8 cellular contexts compared by ENCODE assay signal in genomic region chr4:1248262-1249147, GRCh38.
A peak's percentile ranks its signal among the peaks of the same experiment; 100 is the strongest.
DNase-seq lines count a peak whose midpoint lies in the region; ATAC-seq and TF ChIP-seq lines count a peak whose summit lies in the region.

Gene CTBP1, minus strand, starts transcription at chr4:1249130. Its CDS starts 7,799 bp downstream, at chr4:1241331.

- H3K27ac Mint-ChIP-seq in memory B cell, result peak within 1 kb of the TSS; percentile 97

- H3K27ac ChIP-seq in C4-2B, result peak within 1 kb of the TSS; percentile 98
- peak within 1 kb of the TSS; percentile 94 for H3K27ac ChIP-seq in effector memory CD4-positive, alpha-beta T cell (ENCODE audit: insufficient read depth, low read length, poor library complexity, severe bottlenecking)

- H3K27me3 ChIP-seq in effector memory CD4-positive, alpha-beta T cell (replicated peaks; ENCODE audit: control insufficient read depth, insufficient read depth, low read length, poor library complexity, severe bottlenecking), result no peaks in the 10 kb centered on the region

- H3K36me3 Mint-ChIP-seq in memory B cell, result peaks cover 9% of the 10 kb centered on the region

- H3K27me3 Mint-ChIP-seq in memory B cell, result no peaks in the 10 kb centered on the region

- no peak for TF ChIP-seq CTCF in C4-2B (conservative IDR thresholded peaks at IDR 0.05)

- H3K36me3 ChIP-seq in effector memory CD4-positive, alpha-beta T cell (ENCODE audit: control insufficient read depth, insufficient read depth, low read length), result no peaks in the 10 kb centered on the region

- ATAC-seq in GM19372 (IDR thresholded peaks at IDR 0.05; ENCODE audit: low read depth, unreplicated experiment) (peak; percentile 46), HG03521 (IDR thresholded peaks at IDR 0.05; ENCODE audit: unreplicated experiment) (peak; percentile 42), memory B cell (ENCODE audit: low read depth) (peak; percentile 48)

- peak within 1 kb of the TSS; percentile 82 for H3K4me3 ChIP-seq in effector memory CD4-positive, alpha-beta T cell (ENCODE audit: insufficient read depth, low read depth, low read length, poor library complexity, severe bottlenecking)

- peak within 1 kb of the TSS; percentile 93 for H3K4me3 Mint-ChIP-seq in memory B cell

- peaks cover 49% of the 10 kb centered on the region for H3K4me1 Mint-ChIP-seq in memory B cell

- peaks cover 64% of the 10 kb centered on the region for H3K4me1 ChIP-seq in effector memory CD4-positive, alpha-beta T cell (ENCODE audit: control insufficient read depth, insufficient read depth, low read length, poor library complexity, severe bottlenecking)

- DNase-seq in NCI-H748 treated with DMSO at 0.1 percent for 48 hours (lab: John Stamatoyannopoulos, UW), result peak; percentile 0
- peak; percentile 42 to 77 for DNase-seq in activated CD8-positive, alpha-beta memory T cell treated with anti-CD3 and anti-CD28 coated beads for 1 hour (ENCODE audit: extremely low read depth in 1 of 2, low read depth in 1 of 2)
- peak; percentile 75 to 77 (median 76) for DNase-seq in effector memory CD4-positive, alpha-beta T cell
- DNase-seq in memory B cell (ENCODE audit: low spot score in 2 of 2), result peak; percentile 90 to 93
- DNase-seq in stimulated activated CD8-positive, alpha-beta memory T cell treated with anti-CD3 and anti-CD28 coated beads, Interleukin-12 subunit alpha, Interleukin-12 subunit beta, amount 100 ng/mL, for 24 hours (ENCODE audit: extremely low read depth), result peak; percentile 52

- H3K9me3 ChIP-seq in effector memory CD4-positive, alpha-beta T cell (ENCODE audit: control insufficient read depth, low read length), result no peaks in the 10 kb centered on the region

- no peaks in the 10 kb centered on the region for H3K9me3 Mint-ChIP-seq in memory B cell

Comparison
In these comparisons a context has a peak if more than half of its experiments do, and no peak if none do; other contexts are left out.
1. Peak in every context shown above with its lines: DNase-seq, ATAC-seq, H3K4me3 ChIP-seq and H3K27ac ChIP-seq.
2. DNase-seq: peak in every context shown above with its lines; median percentile 92 in memory B cell; 76 in effector memory CD4-positive, alpha-beta T cell; 60 in activated CD8-positive, alpha-beta memory T cell treated with anti-CD3 and anti-CD28 coated beads for 1 hour; 52 in stimulated activated CD8-positive, alpha-beta memory T cell treated with anti-CD3 and anti-CD28 coated beads, Interleukin-12 subunit alpha, Interleukin-12 subunit beta, amount 100 ng/mL, for 24 hours; 0 in NCI-H748 treated with DMSO at 0.1 percent for 48 hours.